16 cellular contexts compared by ENCODE assay signal in the genomic region with DNA sequence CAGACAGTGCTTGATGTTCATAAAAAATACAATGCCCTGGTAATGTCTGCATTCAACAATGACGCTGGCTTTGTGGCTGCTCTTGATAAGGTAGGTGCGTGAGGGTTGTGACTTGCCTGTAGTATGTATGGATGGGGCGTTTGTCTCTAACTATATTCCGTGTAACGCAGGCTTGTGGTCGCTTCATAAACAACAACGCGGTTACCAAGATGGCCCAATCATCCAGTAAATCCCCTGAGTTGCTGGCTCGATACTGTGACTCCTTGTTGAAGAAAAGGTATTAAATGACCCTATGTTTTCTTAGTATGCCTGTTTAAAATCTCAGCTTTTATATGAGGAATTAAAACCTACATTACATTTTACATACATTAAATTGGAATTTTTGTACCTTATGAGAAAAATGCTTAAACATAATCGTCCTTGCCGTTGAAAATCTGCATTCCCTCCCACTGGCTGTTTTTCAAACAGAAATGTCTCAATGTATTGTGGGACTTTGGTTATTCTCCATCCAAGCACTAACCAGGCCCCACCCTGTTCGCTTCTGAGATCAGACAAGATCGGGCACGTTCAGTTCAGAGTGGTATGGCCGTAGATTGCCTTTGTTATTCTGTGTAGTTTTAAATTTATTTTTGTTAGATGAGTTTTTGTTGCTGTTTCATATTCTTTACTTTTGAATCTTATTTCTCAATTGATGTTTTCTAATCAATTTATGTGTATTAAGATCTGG.
"Had no signal": no experiment of that assay in that cellular context is flagged by ENCODE, and none has a peak within 500 bp of the region (broad histone marks: within the 10 kb centered on the region; RNA-seq: fewer than 3 reads in every experiment).

No MANE protein-coding gene starts in this region.

- H3K4me3 ChIP-seq: adrenal gland, colonic mucosa, hepatocyte, pancreas, sigmoid colon had no signal

- H3K27ac ChIP-seq: adrenal gland, colonic mucosa, hepatocyte, pancreas, sigmoid colon had no signal

- H3K9me3 Mint-ChIP-seq: activated T-helper 1 cell treated with anti-CD3 and anti-CD28 coated beads, Interleukin-12 subunit alpha, Interleukin-12 subunit beta, Interleukin-2, Interleukin-4 antibody, amounts not matched to agents 30 ng/mL and 10 ng/mL and 1 ng/mL, durations not matched to agents 14 hours and 24 hours and 36 hours; naive B cell had no signal

- H3K9me3 ChIP-seq: adrenal gland, colonic mucosa, pancreas, sigmoid colon had no signal

- DNase-seq: activated CD4-positive, alpha-beta T cell treated with anti-CD3 and anti-CD28 coated beads, Interleukin-2, amount 50 U/mL, for 1 hour; activated CD4-positive, CD25-positive, alpha-beta regulatory T cell; activated CD8-positive, alpha-beta memory T cell treated with anti-CD3 and anti-CD28 coated beads for 24 hours; activated naive CD4-positive, alpha-beta T cell treated with anti-CD3 and anti-CD28 coated beads, Interleukin-2, amount 50 U/mL, for 16 hours; caudate nucleus; colonic mucosa; effector CD4-positive, alpha-beta T cell; islet precursor cell; naive B cell; pancreas; sigmoid colon; stimulated activated CD4-positive, alpha-beta T cell treated with anti-CD3 and anti-CD28 coated beads, Interleukin-1b, Interleukin-23, amount 100 ng/mL, for 48 hours; T-helper 2 cell had no signal

- H3K27me3 ChIP-seq: adrenal gland, colonic mucosa, hepatocyte, pancreas, sigmoid colon had no signal

- H3K36me3 ChIP-seq: colonic mucosa had no signal

- H3K4me3 Mint-ChIP-seq: activated T-helper 1 cell treated with anti-CD3 and anti-CD28 coated beads, Interleukin-12 subunit alpha, Interleukin-12 subunit beta, Interleukin-2, Interleukin-4 antibody, amounts not matched to agents 30 ng/mL and 10 ng/mL and 1 ng/mL, durations not matched to agents 14 hours and 24 hours and 36 hours; naive B cell had no signal

- H3K27me3 Mint-ChIP-seq: naive B cell had no signal

- ATAC-seq: pancreas had no signal

- H3K27ac Mint-ChIP-seq: activated T-helper 1 cell treated with anti-CD3 and anti-CD28 coated beads, Interleukin-12 subunit alpha, Interleukin-12 subunit beta, Interleukin-2, Interleukin-4 antibody, amounts not matched to agents 30 ng/mL and 10 ng/mL and 1 ng/mL, durations not matched to agents 14 hours and 24 hours and 36 hours had no signal

- H3K4me1 ChIP-seq: colonic mucosa, pancreas, sigmoid colon had no signal
